12 cellular contexts compared by ENCODE assay signal in the genomic region with DNA sequence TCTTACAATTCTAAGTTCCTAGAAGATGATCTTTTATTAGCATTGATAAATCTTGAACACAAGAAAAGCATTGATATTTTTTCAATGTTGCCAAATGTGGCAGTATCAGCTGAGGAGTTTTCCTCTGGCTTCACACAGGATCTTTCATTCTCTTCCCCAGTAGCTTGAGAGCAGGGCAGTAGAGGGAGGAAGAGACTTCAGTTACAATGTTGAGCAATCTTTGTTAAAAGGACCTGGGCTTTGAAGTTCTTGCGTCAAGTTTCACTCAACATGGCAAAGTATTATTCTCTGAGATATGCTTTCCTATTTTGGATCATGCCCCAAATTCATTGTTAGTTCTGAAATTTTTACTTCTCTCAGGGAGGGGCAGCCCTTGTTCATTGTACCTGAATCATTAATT.
"Had no signal": no experiment of that assay in that cellular context is flagged by ENCODE, and none has a peak within 500 bp of the region (broad histone marks: within the 10 kb centered on the region; RNA-seq: fewer than 3 reads in every experiment).

No MANE protein-coding gene starts in this region.

- H3K27ac ChIP-seq: adrenal gland had no signal

- H3K36me3 ChIP-seq: adrenal gland had no signal

- H3K4me3 ChIP-seq: adrenal gland had no signal

- DNase-seq: activated B cell treated with CpG ODN at 0.5 μM for 24 hours; activated CD4-positive, alpha-beta T cell treated with anti-CD3 and anti-CD28 coated beads, Interleukin-2, amount 10 ng/mL, durations not matched to agents 24 days and 14 days; activated naive CD4-positive, alpha-beta T cell treated with anti-CD3 and anti-CD28 coated beads for 36 hours; activated T-cell treated with anti-CD3 and anti-CD28 coated beads for 4 hours; adrenal gland; effector memory CD4-positive, alpha-beta T cell; left colon; natural killer cell; posterior cingulate gyrus; right cardiac atrium; stimulated activated naive B cell treated with anti-CD40 and anti-IgM and Interleukin-4, amounts not matched to agents 10 μg/mL and 1 μg/mL and 100 μg/mL, for 72 hours had no signal

- H3K27me3 ChIP-seq: adrenal gland had no signal

- ATAC-seq: activated T-helper 17 cell treated with anti-CD3 and anti-CD28 coated beads, Interleukin-2, amount 50 U/mL, for 72 hours; left colon; natural killer cell; right cardiac atrium; stimulated activated naive B cell treated with anti-CD40 and anti-IgM and Interleukin-4, amounts not matched to agents 10 μg/mL and 1 μg/mL and 100 μg/mL, for 72 hours had no signal
